In the genomic region with DNA sequence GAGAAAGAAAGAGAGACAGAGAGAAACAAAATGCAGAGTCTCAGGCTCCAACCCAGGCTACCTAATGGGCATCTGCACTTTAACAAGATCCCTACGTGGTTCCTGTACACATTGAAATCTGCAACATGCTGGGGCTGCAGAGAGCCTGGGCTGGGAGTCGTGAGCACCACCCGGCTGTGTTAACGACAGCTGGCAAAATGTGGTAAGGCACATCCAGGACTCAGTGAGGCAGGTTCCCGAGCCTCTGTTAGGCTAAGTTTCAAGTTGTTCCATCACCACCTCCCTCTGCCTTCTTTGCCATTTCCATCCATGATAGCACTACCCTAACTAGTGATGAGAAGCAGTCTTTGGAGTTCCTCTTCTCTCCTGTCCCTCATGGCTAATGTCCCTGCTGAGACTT, we compare ENCODE assay signal across 17 cellular contexts. TPM values are rescaled to one million over a fixed set of nuclear protein-coding genes. Genes with fewer than 3 reads are reported as not detected.
DNase-seq lines count a peak whose midpoint lies in the region; ATAC-seq and TF ChIP-seq lines count a peak whose summit lies in the region.
"Had no signal": no experiment of that assay in that cellular context is flagged by ENCODE, and none has a peak within 500 bp of the region (broad histone marks: within the 10 kb centered on the region; RNA-seq: fewer than 3 reads in every experiment).

No MANE protein-coding gene starts in this region.

- H3K9ac ChIP-seq in colonic mucosa (ENCODE audit: low read depth in 2 of 2, low read length in 2 of 2) = peak overlapping the region in 1 of 2 donors; percentile 54
- H3K9ac ChIP-seq: KMS-11 had no signal

- intact Hi-C loops in colonic mucosa (cut with DNase I) = no loop called here
- intact Hi-C loops in stomach (cut with DNase I; ENCODE audit: low total_unique reads) = no loop called here

- no peak overlapping the region for H3K4me2 ChIP-seq in GM23338
- H3K4me2 ChIP-seq: KMS-11 had no signal

- peaks cover 12% of the 10 kb centered on the region; the same call in 2 of the 3 replicates for H3K4me1 Mint-ChIP-seq in GM23338
- H3K4me1 Mint-ChIP-seq in nephron = peaks cover 39% of the 10 kb centered on the region
- H3K4me1 Mint-ChIP-seq: CD4-positive, CD25-positive, alpha-beta regulatory T cell had no signal

- no peak overlapping the region for H3K27ac ChIP-seq in GM23338 (ENCODE audit: low read depth)
- no peak overlapping the region for H3K27ac ChIP-seq in colonic mucosa
- peak overlapping the region; percentile 34 to 75 (median 70) for H3K27ac ChIP-seq in stomach
- H3K27ac ChIP-seq: KMS-11 had no signal

- TF ChIP-seq CTCF in GM23338 (conservative IDR thresholded peaks at IDR 0.05; ENCODE audit: low read depth in 2 of 2) (no peak), colonic mucosa (IDR thresholded peaks at IDR 0.05) (no peak), nephron (IDR thresholded peaks at IDR 0.05; ENCODE audit: unreplicated experiment in 3 of 3) (no peak), stomach (IDR thresholded peaks at IDR 0.05) (no peak)

- WGBS in stomach, 5 donors = 35 to 63% (median 54%) methylated on average over 5 of the region's 5 CpGs

- H3K27me3 Mint-ChIP-seq in GM23338 (ENCODE audit: insufficient read depth, low read depth, poor library complexity) (peaks cover 3% of the 10 kb centered on the region), nephron (ENCODE audit: low read depth) (peaks cover 19% of the 10 kb centered on the region)

- H3K4me3 Mint-ChIP-seq in GM23338 (no peak overlapping the region), nephron (no peak overlapping the region)
- H3K4me3 Mint-ChIP-seq: CD4-positive, CD25-positive, alpha-beta regulatory T cell had no signal

- H3K9me3 Mint-ChIP-seq in GM23338 (no peaks in the 10 kb centered on the region), nephron (no peaks in the 10 kb centered on the region)
- H3K9me3 Mint-ChIP-seq: CD4-positive, CD25-positive, alpha-beta regulatory T cell; HFFc6 had no signal

- H3K27ac Mint-ChIP-seq in GM23338 (no peak overlapping the region), nephron (peak overlapping the region in 2 of 3 experiments; percentile 15 to 53)
- H3K27ac Mint-ChIP-seq: CD4-positive, CD25-positive, alpha-beta regulatory T cell had no signal

- no peak for DNase-seq in GM23338 (ENCODE audit: low spot score)
- DNase-seq in colonic mucosa = no peak
- no peak for DNase-seq in stomach
- no peak for DNase-seq in KG1 (lab: John Stamatoyannopoulos, UW)
- DNase-seq in Kasumi-1 (lab: John Stamatoyannopoulos, UW) = no peak
- DNase-seq: ACHN; CD4-positive, CD25-positive, alpha-beta regulatory T cell; NCI-H1092; NCI-H226; SIG-M5 had no signal

- TF ChIP-seq POLR2A in stomach (IDR thresholded peaks at IDR 0.05) = no peak

- H3F3A ChIP-seq in GM23338 (replicated peaks; ENCODE audit: low read depth) = no peaks in the 10 kb centered on the region

- H3K36me3 Mint-ChIP-seq in GM23338 (ENCODE audit: low read depth) (no peaks in the 10 kb centered on the region), nephron (ENCODE audit: low read depth) (no peaks in the 10 kb centered on the region)
- H3K36me3 Mint-ChIP-seq: CD4-positive, CD25-positive, alpha-beta regulatory T cell had no signal

- TF ChIP-seq EP300 in stomach (IDR thresholded peaks at IDR 0.05) = no peak

- H3K27me3 ChIP-seq in GM23338 (ENCODE audit: insufficient read depth) = no peaks in the 10 kb centered on the region
- H3K27me3 ChIP-seq in colonic mucosa = no peaks in the 10 kb centered on the region
- H3K27me3 ChIP-seq in stomach = no peaks in the 10 kb centered on the region

- ATAC-seq in GM23338 = no peak
- no peak for ATAC-seq in GM18517 (IDR thresholded peaks at IDR 0.05; ENCODE audit: unreplicated experiment)

- no peaks in the 10 kb centered on the region for H3K9me3 ChIP-seq in colonic mucosa
- no peaks in the 10 kb centered on the region for H3K9me3 ChIP-seq in stomach

- no peaks in the 10 kb centered on the region for H3K79me2 ChIP-seq in GM23338 (replicated peaks; ENCODE audit: insufficient read depth)

- H3K4me1 ChIP-seq in GM23338 (ENCODE audit: insufficient read depth) = peaks cover 6% of the 10 kb centered on the region
- no peaks in the 10 kb centered on the region for H3K4me1 ChIP-seq in colonic mucosa
- peaks cover 5 to 46% (median 30%) of the 10 kb centered on the region in 4 donors for H3K4me1 ChIP-seq in stomach

- no peaks in the 10 kb centered on the region for H3K9me2 ChIP-seq in GM23338 (ENCODE audit: insufficient read depth)

- peak overlapping the region; percentile 52; the same call in 1 of the 2 replicates for H2AFZ ChIP-seq in GM23338

- no peaks in the 10 kb centered on the region for H3K36me3 ChIP-seq in GM23338 (ENCODE audit: insufficient read depth)
- H3K36me3 ChIP-seq in colonic mucosa = no peaks in the 10 kb centered on the region
- no peaks in the 10 kb centered on the region for H3K36me3 ChIP-seq in stomach

- no peaks in the 10 kb centered on the region for H4K20me1 ChIP-seq in GM23338 (replicated peaks; ENCODE audit: insufficient read depth)

- no peak overlapping the region for H3K4me3 ChIP-seq in GM23338
- peak overlapping the region; percentile 33 for H3K4me3 ChIP-seq in colonic mucosa
- H3K4me3 ChIP-seq in stomach = peak overlapping the region; percentile 23 to 47 (median 40)

TF ChIP-seq in GM23338, 12 proteins besides CTCF, POLR2A, EP300 and RAD21 (continues in another document):
- no peak for TF ChIP-seq ETS1 (IDR thresholded peaks at IDR 0.05)
- TF ChIP-seq JUNB (IDR thresholded peaks at IDR 0.05; ENCODE audit: unreplicated experiment) = no peak
- no peak for TF ChIP-seq POLR2AphosphoS5 (IDR thresholded peaks at IDR 0.05; ENCODE audit: low read depth)
- no peak for TF ChIP-seq ZNF331 (CRISPR knock-in tag; IDR thresholded peaks at IDR 0.05; ENCODE audit: low read depth)
- no peak for TF ChIP-seq EZH2phosphoT487 (IDR thresholded peaks at IDR 0.05; ENCODE audit: unreplicated experiment)
- no peak for TF ChIP-seq STAT1 (IDR thresholded peaks at IDR 0.05; ENCODE audit: unreplicated experiment)
- TF ChIP-seq ZNF114 (CRISPR knock-in tag; IDR thresholded peaks at IDR 0.05) = no peak

RNA-seq across cellular contexts. Expression of gene AKR1B10, which starts 1.4 kb away (rescaled TPM):
- 0.69 TPM in 1 of 2 replicates, not detected in the other for total RNA-seq in GM23338 (2014; rRNA removed; shearing (Covaris generic))
- 0.27 TPM in 1 of 2 replicates, not detected in the other for polyA plus RNA-seq in GM23338 (2016; fragmentation: Nextera tagmentation; extraction: Ambion mirVana)
- total RNA-seq in colonic mucosa = 100 to 1,000 TPM; 161 to 175 TPM
- total RNA-seq in stomach = 100 to 1,000 TPM in 4 of 5 donors, 10 to 100 TPM in 1; 68.1 to 439 (median 298) TPM
- polyA plus RNA-seq in stomach = 1,000 to 10,000 TPM in 1 of 3 donors, 100 to 1,000 TPM in 1, 10 to 100 TPM in 1; 95.0 to 1,745 (median 243) TPM
- total RNA-seq: CD4-positive, CD25-positive, alpha-beta regulatory T cell; G401; H1 had no signal
- polyA plus RNA-seq: CD4-positive, CD25-positive, alpha-beta regulatory T cell had no signal

RNA-seq across cellular contexts. Expression of gene AKR1B15, which starts 20.2 kb away (rescaled TPM):
- 0.08 TPM in 1 of 2 replicates, not detected in the other for total RNA-seq in GM23338 (2014; rRNA removed; shearing (Covaris generic))
- polyA plus RNA-seq in GM23338 (2016; fragmentation: Nextera tagmentation; extraction: Ambion mirVana) (0.17 TPM in 1 of 2 replicates, not detected in the other), stomach (1 to 10 TPM in 1 of 3 donors, under 1 TPM in 1, not detected in 1; 0.08 to 1.8 TPM)
- total RNA-seq in colonic mucosa (10 to 100 TPM in 1 of 2 donors, 1 to 10 TPM in 1; 6.5 to 10.6 TPM), stomach (under 1 TPM in 1 of 5 donors, not detected in 4; 0.72 TPM)
- total RNA-seq: CD4-positive, CD25-positive, alpha-beta regulatory T cell; G401; HFFc6; MCF 10A had no signal
- polyA plus RNA-seq: CD4-positive, CD25-positive, alpha-beta regulatory T cell had no signal

Comparison
In these comparisons a context has a peak if more than half of its experiments do, and no peak if none do; other contexts are left out.
1. H3K27ac ChIP-seq: peak in stomach (5 of 5); none in GM23338 (single experiment) and colonic mucosa (single experiment).
2. RNA of gene AKR1B10, which starts 1.4 kb away (total RNA-seq): 68.1 to 439 TPM in stomach and 161 to 175 TPM in colonic mucosa; 0.69 TPM in GM23338; every median in the first group is over 10 times any median in the second.